Comparison of ENCODE assay signal across 20 cellular contexts in the genomic region with DNA sequence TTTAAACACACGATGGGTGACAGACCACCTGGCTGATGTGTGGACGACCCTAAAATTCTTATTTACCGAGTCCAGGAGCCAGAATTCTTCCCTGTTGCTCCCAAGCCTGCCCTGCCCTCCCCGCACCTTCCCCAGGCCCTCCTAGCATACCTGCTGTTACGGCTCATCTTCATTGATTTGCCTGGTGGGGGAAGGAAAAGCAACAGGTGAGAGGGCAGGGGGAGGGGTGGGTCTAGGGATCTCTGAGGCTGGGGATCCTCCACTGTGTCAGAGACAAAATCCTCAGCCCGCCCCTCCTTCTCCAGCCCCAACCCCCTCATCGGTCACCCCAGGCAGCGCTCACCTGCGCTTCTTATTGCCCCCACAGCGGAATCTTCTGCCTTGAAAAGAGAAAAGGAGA. TPM values are rescaled to one million over a fixed set of nuclear protein-coding genes. Genes with fewer than 3 reads are reported as not detected.
"Had no signal": no experiment of that assay in that cellular context is flagged by ENCODE, and none has a peak within 500 bp of the region (broad histone marks: within the 10 kb centered on the region; RNA-seq: fewer than 3 reads in every experiment).

No MANE protein-coding gene starts in this region.

- H3K9me3 Mint-ChIP-seq: activated naive CD4-positive, alpha-beta T cell treated with anti-CD3 and anti-CD28 coated beads, Interleukin-2, amount 50 U/mL, for 24 hours; dendritic cell treated with granulocyte-macrophage colony-stimulating factor and Interleukin-4, amounts not matched to agents 40 ng/mL and 50 ng/mL, for 4 days; nephron progenitor cell had no signal

- H3K4me3 ChIP-seq: psoas muscle, thoracic aorta, upper lobe of right lung had no signal

- H3K27me3 Mint-ChIP-seq: activated naive CD4-positive, alpha-beta T cell treated with anti-CD3 and anti-CD28 coated beads, Interleukin-2, amount 50 U/mL, for 24 hours had no signal

- H3K27me3 ChIP-seq: upper lobe of right lung had no signal

- H3K36me3 ChIP-seq: thoracic aorta, upper lobe of right lung had no signal

- ATAC-seq: left lobe of liver, psoas muscle, right cardiac atrium, upper lobe of right lung had no signal

- DNase-seq: activated CD4-positive, alpha-beta T cell treated with anti-CD3 and anti-CD28 coated beads, Interleukin-2, amount 50 U/mL, for 4 hours; activated gamma-delta T cell; effector memory CD4-positive, alpha-beta T cell; foreskin fibroblast; hippocampal formation; islet precursor cell; mammary epithelial cell; nephron progenitor cell; occipital lobe; T-helper 2 cell; upper lobe of right lung had no signal

- H3K9me3 ChIP-seq: psoas muscle, thoracic aorta, upper lobe of right lung had no signal

- H3K27ac ChIP-seq: psoas muscle, thoracic aorta, upper lobe of right lung had no signal

- H3K27ac Mint-ChIP-seq: nephron progenitor cell had no signal

- H3K4me3 Mint-ChIP-seq: activated naive CD4-positive, alpha-beta T cell treated with anti-CD3 and anti-CD28 coated beads, Interleukin-2, amount 50 U/mL, for 24 hours; dendritic cell treated with granulocyte-macrophage colony-stimulating factor and Interleukin-4, amounts not matched to agents 40 ng/mL and 50 ng/mL, for 4 days; nephron progenitor cell had no signal

- H3K36me3 Mint-ChIP-seq: activated naive CD4-positive, alpha-beta T cell treated with anti-CD3 and anti-CD28 coated beads, Interleukin-2, amount 50 U/mL, for 24 hours had no signal

RNA-seq across cellular contexts. Expression of gene FXYD2, which starts 4.0 kb away (rescaled TPM):
- total RNA-seq: astrocyte, mammary epithelial cell, myocyte, thoracic aorta had no signal

RNA-seq across cellular contexts. Expression of gene DSCAML1, which starts 23.5 kb away (rescaled TPM):
- total RNA-seq: glomerular endothelial cell, mammary epithelial cell, myocyte had no signal
